Comparison of ENCODE assay signal across 8 cellular contexts in the genomic region with DNA sequence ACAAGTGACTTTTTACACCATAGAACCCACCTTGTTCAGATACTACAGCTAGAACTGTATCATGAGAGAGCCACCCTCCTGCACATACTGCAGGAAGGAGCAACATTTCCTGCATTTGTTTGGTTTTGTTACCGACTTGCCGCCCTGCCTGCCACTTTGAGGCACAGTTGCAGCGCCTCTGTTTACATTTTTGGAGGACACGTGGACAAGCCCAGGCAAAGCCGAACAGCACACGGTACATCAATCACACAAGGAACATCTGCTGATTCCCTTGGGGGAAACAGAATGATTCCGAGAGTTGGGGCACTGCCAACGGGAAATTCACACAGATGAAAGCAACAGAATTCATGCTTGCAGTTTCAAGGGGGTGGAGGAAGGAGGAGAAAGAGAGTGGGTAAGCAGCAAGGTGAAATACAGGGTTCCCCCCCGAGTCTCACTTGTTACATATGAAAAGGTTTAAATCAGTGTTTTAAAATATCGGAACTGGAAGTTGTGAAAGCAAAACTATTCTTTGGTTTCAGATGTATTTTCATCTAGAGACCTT.
DNase-seq lines count a peak whose midpoint lies in the region; ATAC-seq and TF ChIP-seq lines count a peak whose summit lies in the region.

No MANE protein-coding gene starts in this region.

- peak overlapping the region; percentile 98 for H3K27ac Mint-ChIP-seq in activated CD8-positive, alpha-beta T cell treated with anti-CD3 and anti-CD28 coated beads, Interleukin-2, amount 10 ng/mL, durations not matched to agents 7 days and 5 days
- H3K27ac Mint-ChIP-seq in nephron progenitor cell: peak overlapping the region; percentile 9

- CTCF ChIA-PET in AG04450 (lab: Charles Lee): no interaction called here
- CTCF ChIA-PET in activated CD8-positive, alpha-beta T cell treated with anti-CD3 and anti-CD28 coated beads, Interleukin-2, amount 10 ng/mL, durations not matched to agents 7 days and 5 days (lab: Charles Lee): interaction anchor here (0.7 to 1.9 kb wide), 6 partner anchors 14 to 164 kb away, joined by 3 to 6 read pairs (median 3); no protein-coding TSS in a partner anchor

- H3K27ac ChIP-seq in AG04450 (ENCODE audit: low read depth, low read length) (peak overlapping the region; percentile 21), epithelial cell of prostate (peak overlapping the region; percentile 75), transverse colon (peak overlapping the region; percentile 72 to 80 (median 80))

- H3K27me3 ChIP-seq in AG04450 (ENCODE audit: control insufficient read depth, insufficient read depth, low read length) (no peaks in the 10 kb centered on the region), transverse colon (no peaks in the 10 kb centered on the region)

- H3K27me3 Mint-ChIP-seq in activated CD8-positive, alpha-beta T cell treated with anti-CD3 and anti-CD28 coated beads, Interleukin-2, amount 10 ng/mL, durations not matched to agents 7 days and 5 days (ENCODE audit: low read depth): no peaks in the 10 kb centered on the region
- H3K27me3 Mint-ChIP-seq in nephron progenitor cell (ENCODE audit: low read depth, poor library complexity): peaks cover 5% of the 10 kb centered on the region

- H3K9me3 ChIP-seq in AG04450 (ENCODE audit: control insufficient read depth, insufficient read depth, low read length) (no peaks in the 10 kb centered on the region), transverse colon (no peaks in the 10 kb centered on the region)

- peak overlapping the region; percentile 93 for H3K4me3 Mint-ChIP-seq in activated CD8-positive, alpha-beta T cell treated with anti-CD3 and anti-CD28 coated beads, Interleukin-2, amount 10 ng/mL, durations not matched to agents 7 days and 5 days
- H3K4me3 Mint-ChIP-seq in nephron progenitor cell: peak overlapping the region; percentile 61

- 0 to 3% methylated on average over 3 to 10 of the region's 10 CpGs for WGBS in transverse colon (ENCODE audit: low coverage in 1 of 2), 2 donors

- DNase-seq in AG04450 (ENCODE audit: low read depth, low spot score) (peak; percentile 82), NCI-H2196 treated with DMSO at 0.1 percent for 48 hours (lab: John Stamatoyannopoulos, UW; ENCODE audit: unreplicated experiment) (peak; percentile 22), epithelial cell of prostate (ENCODE audit: low read depth, low spot score) (peak; percentile 88), nephron progenitor cell (peak; percentile 11), transverse colon (peak; percentile 73)
- DNase-seq in activated CD8-positive, alpha-beta T cell treated with anti-CD3 and anti-CD28 coated beads, Interleukin-2, amount 10 ng/mL, durations not matched to agents 7 days and 5 days: peak; percentile 64

- intact Hi-C loops in transverse colon (cut with DNase I; ENCODE audit: low total_unique reads): loop anchor here (10.0 kb wide), 1 partner anchor 110 kb away; a partner anchor contains a TSS

- no peak for TF ChIP-seq EP300 in transverse colon (IDR thresholded peaks at IDR 0.05; ENCODE audit: low read depth)

- H3K36me3 ChIP-seq in transverse colon: no peaks in the 10 kb centered on the region

- H3K9me3 Mint-ChIP-seq in activated CD8-positive, alpha-beta T cell treated with anti-CD3 and anti-CD28 coated beads, Interleukin-2, amount 10 ng/mL, durations not matched to agents 7 days and 5 days (ENCODE audit: insufficient read depth): peaks cover 6% of the 10 kb centered on the region
- H3K9me3 Mint-ChIP-seq in nephron progenitor cell: no peaks in the 10 kb centered on the region

- in situ Hi-C loops in transverse colon (cut with MboI; ENCODE audit: low pct_ligation_motif_present in 1 of 4, low pct_unique_long_range_greater_than_20kb in 1 of 4, low sequenced_read_pairs in 3 of 4): no loop called here

- H3K4me3 ChIP-seq in AG04450 (ENCODE audit: low read depth, low read length) (peak overlapping the region; percentile 34), transverse colon (peak overlapping the region in 3 of 4 donors; percentile 5 to 35 (median 11))

- peaks cover 85% of the 10 kb centered on the region for H3K4me1 Mint-ChIP-seq in activated CD8-positive, alpha-beta T cell treated with anti-CD3 and anti-CD28 coated beads, Interleukin-2, amount 10 ng/mL, durations not matched to agents 7 days and 5 days (ENCODE audit: low read depth)
- peaks cover 21% of the 10 kb centered on the region for H3K4me1 Mint-ChIP-seq in nephron progenitor cell

- peak; percentile 57 for TF ChIP-seq POLR2A in transverse colon (IDR thresholded peaks at IDR 0.05)

- peaks cover 26% of the 10 kb centered on the region for H3K36me3 Mint-ChIP-seq in activated CD8-positive, alpha-beta T cell treated with anti-CD3 and anti-CD28 coated beads, Interleukin-2, amount 10 ng/mL, durations not matched to agents 7 days and 5 days (ENCODE audit: low read depth)
- H3K36me3 Mint-ChIP-seq in nephron progenitor cell (ENCODE audit: low read depth): no peaks in the 10 kb centered on the region

- TF ChIP-seq CTCF in AG04450 (IDR thresholded peaks at IDR 0.05; ENCODE audit: low read depth, low read length) (no peak), nephron progenitor cell (IDR thresholded peaks at IDR 0.05) (no peak), transverse colon (IDR thresholded peaks at IDR 0.05) (no peak)

- H3K4me1 ChIP-seq in transverse colon: peaks cover 8 to 52% (median 22%) of the 10 kb centered on the region in 4 donors

- POLR2A ChIA-PET in AG04450 (lab: Yijun Ruan, JAX): interaction anchor here (0.8 to 0.9 kb wide), 2 partner anchors 40 to 111 kb away, joined by 3 read pairs; a partner anchor contains a TSS
- POLR2A ChIA-PET in activated CD8-positive, alpha-beta T cell treated with anti-CD3 and anti-CD28 coated beads, Interleukin-2, amount 10 ng/mL, durations not matched to agents 7 days and 5 days (lab: Charles Lee): interaction anchor here (1.4 kb wide), 1 partner anchor 110 kb away, joined by 6 read pairs; a partner anchor contains a TSS

- ATAC-seq in GM18519 (IDR thresholded peaks at IDR 0.05; ENCODE audit: low FRiP score, unreplicated experiment): peak; percentile 57
- ATAC-seq in HG02981 (IDR thresholded peaks at IDR 0.05; ENCODE audit: unreplicated experiment): peak; percentile 80
- peak; percentile 42 for ATAC-seq in activated CD8-positive, alpha-beta T cell treated with anti-CD3 and anti-CD28 coated beads, Interleukin-2, amount 10 ng/mL, durations not matched to agents 7 days and 5 days

Comparison
In these comparisons a context has a peak if more than half of its experiments do, and no peak if none do; other contexts are left out.
1. Peak in every context shown above with its lines: DNase-seq, ATAC-seq, H3K4me3 ChIP-seq and H3K27ac ChIP-seq.
2. DNase-seq: peak in every context shown above with its lines; median percentile 88 in epithelial cell of prostate; 82 in AG04450; 73 in transverse colon; 64 in activated CD8-positive, alpha-beta T cell treated with anti-CD3 and anti-CD28 coated beads, Interleukin-2, amount 10 ng/mL, durations not matched to agents 7 days and 5 days; 22 in NCI-H2196 treated with DMSO at 0.1 percent for 48 hours; 11 in nephron progenitor cell.
3. H3K27ac ChIP-seq: peak in every context shown above with its lines; median percentile 80 in transverse colon; 75 in epithelial cell of prostate; 21 in AG04450.